Comparison of ENCODE assay signal across 9 cellular contexts in the genomic region with DNA sequence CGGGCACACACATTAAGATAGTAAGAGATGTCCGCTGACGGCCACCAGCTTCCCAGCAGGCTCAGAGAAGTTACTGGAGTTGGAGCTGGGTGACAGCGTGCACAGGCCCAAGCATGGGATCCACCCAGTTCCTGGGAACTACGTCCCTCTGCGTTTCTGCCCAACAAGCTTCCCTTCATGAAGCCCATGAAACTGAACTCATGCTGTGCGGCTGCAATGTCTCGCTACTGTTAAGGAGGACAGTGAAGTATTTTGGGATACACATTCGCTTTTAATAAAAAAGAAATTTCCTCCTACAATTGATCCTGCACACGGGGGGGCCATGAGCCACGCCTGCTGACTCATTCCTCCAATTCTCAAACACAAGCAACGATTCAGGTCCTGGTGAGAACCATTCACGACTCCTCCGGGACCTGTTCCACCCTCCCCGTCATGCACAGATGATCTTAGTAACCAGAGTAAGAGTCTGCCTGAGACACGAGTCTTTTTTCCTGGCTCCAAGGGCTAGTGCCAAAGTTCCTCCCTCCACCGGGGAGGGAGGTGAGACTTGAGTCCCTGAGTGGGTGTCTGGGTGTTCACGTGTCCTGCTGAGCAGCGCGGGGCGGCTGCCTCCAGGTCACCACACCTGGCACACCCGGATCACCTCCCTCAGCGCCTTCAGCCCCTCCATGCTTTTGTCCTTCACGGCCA. TPM values are rescaled to one million over a fixed set of nuclear protein-coding genes. Genes with fewer than 3 reads are reported as not detected.
DNase-seq lines count a peak whose midpoint lies in the region; ATAC-seq, FAIRE-seq and TF ChIP-seq lines count a peak whose summit lies in the region.
"Had no signal": no experiment of that assay in that cellular context is flagged by ENCODE, and none has a peak within 500 bp of the region (broad histone marks: within the 10 kb centered on the region; RNA-seq: fewer than 3 reads in every experiment).

No MANE protein-coding gene starts in this region.

- H3K27ac ChIP-seq in Peyer's patch = peak overlapping the region in 3 of 4 donors; percentile 63 to 97 (median 85)
- peak overlapping the region; percentile 84 to 90 for H3K27ac ChIP-seq in small intestine (ENCODE audit: low read depth in 1 of 2, low read length in 1 of 2)

- TF ChIP-seq POLR2A in Peyer's patch (IDR thresholded peaks at IDR 0.05) = peak; percentile 22 to 70

- no peak for TF ChIP-seq CTCF in Peyer's patch (IDR thresholded peaks at IDR 0.05)

- H3K9me3 ChIP-seq in Peyer's patch (no peaks in the 10 kb centered on the region), small intestine (ENCODE audit: control insufficient read depth, low read depth) (no peaks in the 10 kb centered on the region)

- H3K4me3 ChIP-seq in Peyer's patch = peak overlapping the region in 2 of 4 donors; percentile 3 to 97
- H3K4me3 ChIP-seq in small intestine (ENCODE audit: low read depth in 1 of 2, low read length in 2 of 2) = peak overlapping the region in 1 of 2 donors; percentile 15

- ATAC-seq in GM19324 (IDR thresholded peaks at IDR 0.05; ENCODE audit: low FRiP score, unreplicated experiment) = no peak

- DNase-seq in GM04504 (ENCODE audit: low read depth) = peak; percentile 58
- DNase-seq in Peyer's patch = peak in 2 of 3 donors; percentile 82 to 86
- DNase-seq in fibroblast of peridontal ligament (ENCODE audit: extremely low read depth) = peak; percentile 41
- peak; percentile 96 for DNase-seq in small intestine
- DNase-seq in NCI-H82 treated with DMSO at 0.1 percent for 48 hours (lab: John Stamatoyannopoulos, UW; ENCODE audit: unreplicated experiment) = no peak
- DNase-seq in NCI-H1417 treated with DMSO at 0.1 percent for 48 hours (lab: John Stamatoyannopoulos, UW) = no peak
- DNase-seq: activated naive CD4-positive, alpha-beta T cell treated with Interleukin-2 at 50 U/mL for 16 hours; NCI-H2227 treated with DMSO at 0.1 percent for 48 hours had no signal

- H3K27me3 ChIP-seq in Peyer's patch (no peaks in the 10 kb centered on the region), small intestine (ENCODE audit: control insufficient read depth in 2 of 2, insufficient read depth in 2 of 2, low read length in 2 of 2) (no peaks in the 10 kb centered on the region)

- WGBS in small intestine, 3 donors = 19 to 62% (median 44%) methylated on average over 24 of the region's 24 CpGs

- H3K4me1 ChIP-seq in Peyer's patch (peaks cover 0 to 31% (median 9%) of the 10 kb centered on the region in 4 donors), small intestine (ENCODE audit: control insufficient read depth in 2 of 2, insufficient read depth in 1 of 2, low read depth in 1 of 2, low read length in 1 of 2) (peaks cover 5 to 7% of the 10 kb centered on the region in 2 donors)

- H3K36me3 ChIP-seq in Peyer's patch (peaks cover 0 to 5% (median 0%) of the 10 kb centered on the region in 3 donors), small intestine (ENCODE audit: control insufficient read depth in 2 of 2, insufficient read depth in 2 of 2, low read length in 2 of 2) (no peaks in the 10 kb centered on the region)

- no peak for FAIRE-seq in small intestine (lab: Jason Lieb, UNC)

RNA-seq across cellular contexts. Expression of a gene that starts 2.6 kb away (rescaled TPM):
- 10 to 100 TPM; 33.0 to 67.5 (median 47.7) TPM for total RNA-seq in Peyer's patch
- 10 to 100 TPM; 67.0 to 73.1 (median 72.7) TPM for polyA plus RNA-seq in small intestine

RNA-seq across cellular contexts. Expression of a gene that starts 11.2 kb away (rescaled TPM):
- total RNA-seq in Peyer's patch = 100 to 1,000 TPM in 3 of 4 donors, 10 to 100 TPM in 1; 41.3 to 161 (median 151) TPM
- polyA plus RNA-seq in small intestine = 10 to 100 TPM; 30.0 to 55.0 (median 37.4) TPM

RNA-seq across cellular contexts. Expression of a gene that starts 36.7 kb away (rescaled TPM):
- 10 to 100 TPM; 32.9 to 80.2 (median 55.0) TPM for total RNA-seq in Peyer's patch
- 10 to 100 TPM; 26.1 to 34.2 (median 29.7) TPM for polyA plus RNA-seq in small intestine

Comparison
In these comparisons a context has a peak if more than half of its experiments do, and no peak if none do; other contexts are left out.
1. DNase-seq: peak in GM04504 (single experiment), Peyer's patch (2 of 3), fibroblast of peridontal ligament (single experiment) and small intestine (single experiment); none in NCI-H82 treated with DMSO at 0.1 percent for 48 hours (single experiment) and NCI-H1417 treated with DMSO at 0.1 percent for 48 hours (single experiment).